ENCODE assay signal across 8 cellular contexts in the genomic region with DNA sequence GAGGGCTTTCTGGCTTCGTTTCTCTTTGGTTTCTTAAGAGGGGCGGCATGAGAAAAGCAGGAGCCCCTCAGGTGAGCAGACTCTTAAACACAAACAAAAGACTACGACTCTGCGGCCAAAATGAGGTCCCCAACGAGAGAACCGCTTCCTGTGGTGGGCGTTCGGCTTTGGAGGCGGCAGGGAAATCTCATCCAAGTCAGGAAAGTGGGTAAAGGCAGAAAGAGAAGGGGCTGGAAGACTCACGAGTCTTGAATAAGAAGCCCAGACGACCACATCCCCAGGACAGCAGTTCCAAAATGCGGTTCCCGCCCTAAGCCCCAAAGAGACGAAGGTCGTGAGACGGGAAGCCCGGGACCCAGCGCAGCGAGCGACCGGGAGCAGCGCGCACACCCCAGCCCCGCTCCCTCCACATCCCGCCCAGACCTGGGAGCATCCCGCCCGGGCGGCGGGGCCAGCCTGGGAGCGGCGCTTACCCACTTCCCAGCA. TPM values are rescaled to one million over a fixed set of nuclear protein-coding genes. Genes with fewer than 3 reads are reported as not detected.
DNase-seq lines count a peak whose midpoint lies in the region; ATAC-seq and TF ChIP-seq lines count a peak whose summit lies in the region.

No MANE protein-coding gene starts in this region.

- peaks cover 0 to 3% (median 0%) of the 10 kb centered on the region in 4 donors for H3K36me3 ChIP-seq in sigmoid colon

- peaks cover 20% of the 10 kb centered on the region for H3K4me1 Mint-ChIP-seq in activated CD8-positive, alpha-beta T cell treated with anti-CD3 and anti-CD28 coated beads, Interleukin-2, amount 10 ng/mL, durations not matched to agents 7 days and 5 days (ENCODE audit: low read depth)

- CTCF ChIA-PET in activated CD8-positive, alpha-beta T cell treated with anti-CD3 and anti-CD28 coated beads, Interleukin-2, amount 10 ng/mL, durations not matched to agents 7 days and 5 days (lab: Charles Lee), result interaction anchor here (0.7 to 1.1 kb wide), 4 partner anchors 15 to 111 kb away, joined by 3 to 6 read pairs (median 3); a partner anchor contains a TSS

- no peak for TF ChIP-seq EP300 in sigmoid colon (IDR thresholded peaks at IDR 0.05)

- intact Hi-C loops in sigmoid colon (cut with DNase I), result loop anchor here (1.0 to 5.0 kb wide), 6 partner anchors 68 to 530 kb away; a partner anchor contains a TSS

- H3K27ac Mint-ChIP-seq in activated CD8-positive, alpha-beta T cell treated with anti-CD3 and anti-CD28 coated beads, Interleukin-2, amount 10 ng/mL, durations not matched to agents 7 days and 5 days, result peak overlapping the region; percentile 88

- ATAC-seq in GM18867 (IDR thresholded peaks at IDR 0.05; ENCODE audit: unreplicated experiment) (peak; percentile 1), HG03135 (IDR thresholded peaks at IDR 0.05; ENCODE audit: unreplicated experiment) (peak; percentile 28), HG03108 (IDR thresholded peaks at IDR 0.05; ENCODE audit: unreplicated experiment) (no peak)
- no peak for ATAC-seq in activated CD8-positive, alpha-beta T cell treated with anti-CD3 and anti-CD28 coated beads, Interleukin-2, amount 10 ng/mL, durations not matched to agents 7 days and 5 days

- no peak for TF ChIP-seq POLR2A in sigmoid colon (IDR thresholded peaks at IDR 0.05)

- DNase-seq in activated CD8-positive, alpha-beta T cell treated with anti-CD3 and anti-CD28 coated beads, Interleukin-2, amount 10 ng/mL, durations not matched to agents 7 days and 5 days, result peak; percentile 49
- DNase-seq in foreskin fibroblast (no peak), sigmoid colon (no peak), KG1 (lab: John Stamatoyannopoulos, UW) (no peak), HuH-7.5 (ENCODE audit: low spot score) (no peak)

- no peaks in the 10 kb centered on the region for H3K9me3 ChIP-seq in sigmoid colon

- peaks cover 12% of the 10 kb centered on the region for H3K9me3 Mint-ChIP-seq in activated CD8-positive, alpha-beta T cell treated with anti-CD3 and anti-CD28 coated beads, Interleukin-2, amount 10 ng/mL, durations not matched to agents 7 days and 5 days (ENCODE audit: insufficient read depth)

- no peak for TF ChIP-seq CTCF in foreskin fibroblast (IDR thresholded peaks at IDR 0.05; ENCODE audit: low read depth, low read length)
- TF ChIP-seq CTCF in sigmoid colon (IDR thresholded peaks at IDR 0.05), result no peak

- peaks cover 2% of the 10 kb centered on the region for H3K27me3 Mint-ChIP-seq in activated CD8-positive, alpha-beta T cell treated with anti-CD3 and anti-CD28 coated beads, Interleukin-2, amount 10 ng/mL, durations not matched to agents 7 days and 5 days (ENCODE audit: low read depth)

- peaks cover 0 to 28% (median 21%) of the 10 kb centered on the region in 4 donors for H3K4me1 ChIP-seq in sigmoid colon

- POLR2A ChIA-PET in activated CD8-positive, alpha-beta T cell treated with anti-CD3 and anti-CD28 coated beads, Interleukin-2, amount 10 ng/mL, durations not matched to agents 7 days and 5 days (lab: Charles Lee), result interaction anchor here (0.6 to 1.4 kb wide), 5 partner anchors 12 to 172 kb away, joined by 3 to 5 read pairs (median 4); a partner anchor contains a TSS

- H3K4me3 ChIP-seq in foreskin fibroblast (ENCODE audit: low read depth in 1 of 2, low read length in 2 of 2) (peak overlapping the region; percentile 73 to 89), sigmoid colon (peak overlapping the region; percentile 70 to 92 (median 90))

- H3K4me3 Mint-ChIP-seq in activated CD8-positive, alpha-beta T cell treated with anti-CD3 and anti-CD28 coated beads, Interleukin-2, amount 10 ng/mL, durations not matched to agents 7 days and 5 days, result peak overlapping the region; percentile 98

- peak overlapping the region; percentile 89 to 98 (median 97) for H3K27ac ChIP-seq in sigmoid colon

- H3K36me3 Mint-ChIP-seq in activated CD8-positive, alpha-beta T cell treated with anti-CD3 and anti-CD28 coated beads, Interleukin-2, amount 10 ng/mL, durations not matched to agents 7 days and 5 days (ENCODE audit: low read depth), result peaks cover 13% of the 10 kb centered on the region

- 1% methylated on average over 31 of the region's 31 CpGs for WGBS in sigmoid colon, 2 donors

- H3K27me3 ChIP-seq in sigmoid colon, result no peaks in the 10 kb centered on the region

RNA-seq across cellular contexts. Expression of a gene that starts 0.4 kb away (rescaled TPM):
- total RNA-seq in activated CD8-positive, alpha-beta T cell treated with anti-CD3 and anti-CD28 coated beads, Interleukin-2, amount 10 ng/mL, durations not matched to agents 7 days and 5 days, result 10 to 100 TPM; 11.1 to 11.7 TPM
- 10 to 100 TPM; 33.4 to 51.2 (median 43.0) TPM for total RNA-seq in sigmoid colon
- polyA plus RNA-seq in sigmoid colon, result 100 to 1,000 TPM in 1 of 3 donors, 10 to 100 TPM in 2; 53.8 to 140 (median 79.9) TPM

Comparison
In these comparisons a context has a peak if more than half of its experiments do, and no peak if none do; other contexts are left out.
1. ATAC-seq: peak in GM18867 (single experiment) and HG03135 (single experiment); none in activated CD8-positive, alpha-beta T cell treated with anti-CD3 and anti-CD28 coated beads, Interleukin-2, amount 10 ng/mL, durations not matched to agents 7 days and 5 days (single experiment) and HG03108 (single experiment).